9 cellular contexts compared by ENCODE assay signal in the genomic region with DNA sequence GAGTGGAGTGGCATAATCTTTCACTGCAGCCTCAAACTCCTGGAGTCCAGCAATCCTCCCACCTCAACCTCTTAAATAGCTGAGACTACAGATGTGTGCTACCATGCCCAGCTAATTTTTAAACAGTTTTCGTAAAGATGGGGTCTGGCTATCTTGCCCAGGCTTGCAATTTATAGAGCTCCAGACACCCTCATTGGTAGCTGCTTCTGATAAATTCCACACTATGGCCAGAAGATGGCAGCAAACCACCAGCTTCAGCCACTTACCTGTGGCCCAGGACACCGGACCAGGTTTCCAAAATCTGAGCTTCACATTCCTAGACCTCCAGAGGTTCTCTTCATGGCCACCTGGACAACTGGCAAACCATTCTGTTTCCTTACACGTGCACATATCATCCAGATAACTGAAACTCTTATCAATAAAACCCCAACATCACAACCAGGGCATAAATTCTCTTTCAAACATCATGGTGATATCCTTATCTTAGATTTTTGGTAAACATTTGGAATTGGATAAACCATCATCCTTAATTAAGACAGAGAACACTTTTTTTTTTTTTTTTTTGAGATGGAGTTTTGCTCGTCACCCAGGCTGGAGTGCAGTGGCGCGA. TPM values are rescaled to one million over a fixed set of nuclear protein-coding genes. Genes with fewer than 3 reads are reported as not detected.
DNase-seq lines count a peak whose midpoint lies in the region; ATAC-seq, FAIRE-seq and TF ChIP-seq lines count a peak whose summit lies in the region.
"Had no signal": no experiment of that assay in that cellular context is flagged by ENCODE, and none has a peak within 500 bp of the region (broad histone marks: within the 10 kb centered on the region; RNA-seq: fewer than 3 reads in every experiment).

No MANE protein-coding gene starts in this region.

- RAD21 ChIA-PET in GM12878 (lab: Charles Lee; ENCODE audit: unreplicated experiment) = interaction anchor here (0.5 to 5.9 kb wide), 47 partner anchors 9 to 551 kb away, joined by 3 to 259 read pairs (median 4); a partner anchor contains a TSS

- TF ChIP-seq EP300 in GM12878 (IDR thresholded peaks at IDR 0.05; ENCODE audit: borderline replicate concordance in 1 of 2, control insufficient read depth in 1 of 2, low read depth in 2 of 2, low read length in 2 of 2) = no peak

- WGBS in GM12878 (ENCODE audit: insufficient coverage, insufficient replicate concordance, low lambda C conversion rate, missing lambda C conversion rate) = 37% methylated on average over 5 of the region's 6 CpGs

- H3K9me3 ChIP-seq in Karpas-422 (ENCODE audit: low read length) (no peaks in the 10 kb centered on the region), T-helper 17 cell (ENCODE audit: control insufficient read depth, low read length, poor library complexity, severe bottlenecking) (no peaks in the 10 kb centered on the region), GM12878 (replicated peaks; ENCODE audit: control insufficient read depth, insufficient read depth, low read length) (no peaks in the 10 kb centered on the region)

- H3K36me3 Mint-ChIP-seq in T-helper 17 cell (ENCODE audit: low read depth) = peaks cover under 1% of the 10 kb centered on the region

- no peak for TF ChIP-seq POLR2A in GM12878 (IDR thresholded peaks at IDR 0.05; ENCODE audit: low read depth, low read length)

- SMC1A ChIA-PET in GM12878 (lab: Charles Lee; ENCODE audit: uncharacterized antibody, unreplicated experiment) = interaction anchor here (0.6 to 8.0 kb wide), 46 partner anchors 8 to 606 kb away, joined by 3 to 287 read pairs (median 4); a partner anchor contains a TSS

- intact Hi-C loops in GM12878 (cut with micrococcal nuclease; ENCODE audit: unreplicated experiment) = loop anchor here (1.0 to 2.0 kb wide), 5 partner anchors 35 to 168 kb away; no protein-coding TSS in a partner anchor

- H3K36me3 ChIP-seq in Karpas-422 (ENCODE audit: insufficient read depth, low read length) = no peaks in the 10 kb centered on the region
- no peaks in the 10 kb centered on the region for H3K36me3 ChIP-seq in GM12878 (ENCODE audit: control insufficient read depth in 2 of 2, insufficient read depth in 2 of 2, low read length in 1 of 2)

- no peak overlapping the region for H3K27ac ChIP-seq in Karpas-422 (ENCODE audit: low read length)
- H3K27ac ChIP-seq in GM12878 (ENCODE audit: control insufficient read depth, insufficient read depth) = no peak overlapping the region

- in situ Hi-C loops in GM12878 (cut with MboI) = loop anchor here (5.0 kb wide), 1 partner anchor 36 kb away; no protein-coding TSS in a partner anchor

- peak; percentile 93 for TF ChIP-seq RAD21 in GM12878 (IDR thresholded peaks at IDR 0.05; ENCODE audit: insufficient read depth, low read depth, low read length)

- H3K4me1 ChIP-seq in Karpas-422 (ENCODE audit: low read length) (no peaks in the 10 kb centered on the region), GM12878 (ENCODE audit: control insufficient read depth, insufficient read depth, low read length) (no peaks in the 10 kb centered on the region)

- no peak overlapping the region for H3K9ac ChIP-seq in Karpas-422 (ENCODE audit: low read length)
- no peak overlapping the region for H3K9ac ChIP-seq in GM12878 (ENCODE audit: control insufficient read depth, insufficient read depth, low read length)

- POLR2A ChIA-PET in GM12878 (lab: Charles Lee) = interaction anchor here (0.6 to 1.7 kb wide), 6 partner anchors 13 to 296 kb away, joined by 3 to 11 read pairs (median 4); a partner anchor contains a TSS

- CTCF ChIA-PET in GM12878 (lab: Yijun Ruan, JAX) = interaction anchor here (0.6 to 22.0 kb wide), 75 partner anchors 8 to 934 kb away, joined by 3 to 757 read pairs (median 5); a partner anchor contains a TSS

- H3K4me3 ChIP-seq in Karpas-422 (ENCODE audit: low read length) (no peak overlapping the region), GM12878 (no peak overlapping the region)

- H3K4me1 Mint-ChIP-seq in T-helper 17 cell = peaks cover 8% of the 10 kb centered on the region

- H3K79me2 ChIP-seq in Karpas-422 (ENCODE audit: low read length) = no peaks in the 10 kb centered on the region
- no peaks in the 10 kb centered on the region for H3K79me2 ChIP-seq in GM12878 (ENCODE audit: control insufficient read depth, insufficient read depth, low read length)

- no peak overlapping the region for H3K4me3 Mint-ChIP-seq in T-helper 17 cell
- H3K4me3 Mint-ChIP-seq: dendritic cell treated with granulocyte-macrophage colony-stimulating factor and Interleukin-4, amounts not matched to agents 40 ng/mL and 50 ng/mL, for 4 days had no signal

- ATAC-seq in T-helper 17 cell (peak; percentile 86), GM12878 (peak; percentile 92), GM21390 (IDR thresholded peaks at IDR 0.05; ENCODE audit: unreplicated experiment) (no peak)

- peak; percentile 71 to 90 (median 80); a peak in 5 of 6 replicates for TF ChIP-seq CTCF in GM12878 (IDR thresholded peaks at IDR 0.05 in 2 of 3, conservative IDR thresholded peaks at IDR 0.05 in 1 of 3; ENCODE audit: control insufficient read depth in 2 of 3, extremely low read depth in 1 of 3, insufficient read depth in 1 of 3, low read depth in 3 of 3, low read length in 3 of 3)

- H3K27me3 ChIP-seq in Karpas-422 (ENCODE audit: low read length) (no peaks in the 10 kb centered on the region), GM12878 (replicated peaks in 1 of 2; ENCODE audit: control insufficient read depth in 2 of 2, insufficient read depth in 2 of 2, low read length in 1 of 2) (no peaks in the 10 kb centered on the region)

- H2AFZ ChIP-seq in Karpas-422 (ENCODE audit: low read length) = no peak overlapping the region
- H2AFZ ChIP-seq in GM12878 (ENCODE audit: control insufficient read depth, low read depth, low read length) = no peak overlapping the region

- no peaks in the 10 kb centered on the region for H4K20me1 ChIP-seq in Karpas-422 (ENCODE audit: insufficient read depth, low read depth, low read length)
- H4K20me1 ChIP-seq in GM12878 (ENCODE audit: control insufficient read depth, insufficient read depth) = no peaks in the 10 kb centered on the region

- H3K27ac Mint-ChIP-seq in T-helper 17 cell = no peak overlapping the region
- H3K27ac Mint-ChIP-seq: dendritic cell treated with granulocyte-macrophage colony-stimulating factor and Interleukin-4, amounts not matched to agents 40 ng/mL and 50 ng/mL, for 4 days had no signal

- H3K27me3 Mint-ChIP-seq in T-helper 17 cell = peaks cover 31% of the 10 kb centered on the region
- H3K27me3 Mint-ChIP-seq: dendritic cell treated with granulocyte-macrophage colony-stimulating factor and Interleukin-4, amounts not matched to agents 40 ng/mL and 50 ng/mL, for 4 days had no signal

- BruUV-seq in GM12878 (replicated peaks; lab: Mats Ljungman, UMichigan) = no TSS peak

- FAIRE-seq in GM12878 (lab: Jason Lieb, UNC) = peak; percentile 94

- no peak overlapping the region for H3K4me2 ChIP-seq in Karpas-422 (ENCODE audit: low read depth, low read length, poor library complexity, severe bottlenecking)
- no peak overlapping the region for H3K4me2 ChIP-seq in GM12878 (ENCODE audit: control insufficient read depth, insufficient read depth)

- H3K9me2 ChIP-seq in Karpas-422 (replicated peaks; ENCODE audit: insufficient read depth, low read length) = no peaks in the 10 kb centered on the region

- peak; percentile 76 for DNase-seq in ELF-1 (ENCODE audit: low read depth, low spot score)
- peak; percentile 85 for DNase-seq in Karpas-422
- peak; percentile 33 to 57 (median 41) for DNase-seq in T-helper 17 cell
- DNase-seq in GM12878 (ENCODE audit: low read depth, low spot score) = peak; percentile 26
- peak; percentile 41 for DNase-seq in iPS DF 4.7 (ENCODE audit: extremely low read depth, low spot score)
- DNase-seq in stimulated activated CD4-positive, alpha-beta T cell treated with anti-CD3 and anti-CD28 coated beads, Interleukin-12 subunit alpha, Interleukin-12 subunit beta, amount 100 ng/mL, for 48 hours (ENCODE audit: low read depth in 2 of 3, low spot score in 1 of 3) = peak; percentile 33 to 52 (median 52)
- no peak for DNase-seq in amniotic stem cell (lab: John Stamatoyannopoulos, UW)

RNA-seq across cellular contexts. Expression of a gene that starts 28.9 kb away (rescaled TPM):
- not detected in 2 replicates for total RNA-seq in Karpas-422 (2014; rRNA removed; shearing (Covaris generic); ENCODE audit: low replicate concordance)
- total RNA-seq in T-helper 17 cell (not detected), GM12878 (2014; rRNA removed) (0.17 TPM in 1 of 2 replicates, not detected in the other), GM12878 (2014; rRNA removed; fragmentation: Illumina TruSeq; extraction: Trizol) (not detected in 2 replicates), GM12878 (2021) (0.15 TPM in 1 of 2 replicates, not detected in the other)
- total RNA-seq in GM12878 (2013; cell fraction: nucleolus; rRNA removed) = 0.51 and 1.5 TPM in 2 replicates
- not detected for polyA plus RNA-seq in GM12878 (2011; ENCODE audit: low read depth)
- polyA plus RNA-seq in GM12878 (2011; rRNA removed) (0.04 and 0.07 TPM in 2 replicates), GM12878 (2014; fragmentation: Illumina TruSeq; extraction: Trizol) (0.09 and 0.29 TPM in 2 replicates), GM12878 (2014; fragmentation: Nextera tagmentation; extraction: Ambion mirVana) (under 1 TPM in 1 of 2 experiments, not detected in 1; 0.07 TPM), GM12878 (2014; rRNA removed) (0.16 TPM in 1 of 2 replicates, not detected in the other), GM12878 (2016; fragmentation: Nextera tagmentation; extraction: Ambion mirVana) (under 1 TPM in 1 of 2 experiments, not detected in 1; 0.18 TPM)
- polyA plus RNA-seq in GM12878 (2011; cell fraction: cytosol; rRNA removed) = 0.10 TPM in 1 of 2 replicates, not detected in the other
- 0.12 and 0.21 TPM in 2 replicates for polyA plus RNA-seq in GM12878 (2011; cell fraction: nucleus; rRNA removed)
- 0.10 TPM in 1 of 2 replicates, not detected in the other for polyA plus RNA-seq in GM12878 (2012)
- polyA minus RNA-seq in GM12878 (2011; rRNA and poly(A)+ RNA removed) = not detected in 2 replicates
- not detected in 2 replicates for polyA minus RNA-seq in GM12878 (2011; cell fraction: cytosol; rRNA and poly(A)+ RNA removed)
- 0.24 TPM in 1 of 2 replicates, not detected in the other for polyA minus RNA-seq in GM12878 (2011; cell fraction: nucleus; rRNA and poly(A)+ RNA removed)

RNA-seq across cellular contexts. Expression of a gene that starts 29.0 kb away (rescaled TPM):
- total RNA-seq in Karpas-422 (2014; rRNA removed; shearing (Covaris generic); ENCODE audit: low replicate concordance) = 34.0 and 48.3 TPM in 2 replicates
- total RNA-seq in T-helper 17 cell (1 to 10 TPM; 2.4 to 4.1 TPM), GM12878 (2014; rRNA removed) (4.8 and 8.0 TPM in 2 replicates), GM12878 (2014; rRNA removed; fragmentation: Illumina TruSeq; extraction: Trizol) (4.9 and 6.0 TPM in 2 replicates), GM12878 (2021) (14.7 and 15.1 TPM in 2 replicates)
- 58.5 and 61.2 TPM in 2 replicates for total RNA-seq in GM12878 (2013; cell fraction: nucleolus; rRNA removed)
- 8.9 TPM for polyA plus RNA-seq in GM12878 (2011; ENCODE audit: low read depth)
- polyA plus RNA-seq in GM12878 (2011; rRNA removed) (8.6 and 14.3 TPM in 2 replicates), GM12878 (2014; fragmentation: Illumina TruSeq; extraction: Trizol) (3.2 and 5.7 TPM in 2 replicates), GM12878 (2014; fragmentation: Nextera tagmentation; extraction: Ambion mirVana) (under 1 TPM; 0.18 to 0.47 TPM), GM12878 (2014; rRNA removed) (12.2 and 15.2 TPM in 2 replicates), GM12878 (2016; fragmentation: Nextera tagmentation; extraction: Ambion mirVana) (1 to 10 TPM; 3.3 to 3.9 TPM)
- 15.3 and 20.0 TPM in 2 replicates for polyA plus RNA-seq in GM12878 (2011; cell fraction: cytosol; rRNA removed)
- polyA plus RNA-seq in GM12878 (2011; cell fraction: nucleus; rRNA removed) = 233 and 263 TPM in 2 replicates
- 5.4 and 8.2 TPM in 2 replicates for polyA plus RNA-seq in GM12878 (2012)
- 10.8 and 27.2 TPM in 2 replicates for polyA minus RNA-seq in GM12878 (2011; rRNA and poly(A)+ RNA removed)
- polyA minus RNA-seq in GM12878 (2011; cell fraction: cytosol; rRNA and poly(A)+ RNA removed) = 9.7 and 14.7 TPM in 2 replicates
- 49.9 and 68.0 TPM in 2 replicates for polyA minus RNA-seq in GM12878 (2011; cell fraction: nucleus; rRNA and poly(A)+ RNA removed)

RNA-seq across cellular contexts. Expression of a gene that starts 39.0 kb away (rescaled TPM):
- total RNA-seq in Karpas-422 (2014; rRNA removed; shearing (Covaris generic); ENCODE audit: low replicate concordance) = 22.0 and 28.3 TPM in 2 replicates
- total RNA-seq in T-helper 17 cell (1 to 10 TPM; 4.1 TPM), GM12878 (2014; rRNA removed) (30.0 and 31.0 TPM in 2 replicates), GM12878 (2014; rRNA removed; fragmentation: Illumina TruSeq; extraction: Trizol) (28.7 and 29.4 TPM in 2 replicates), GM12878 (2021) (24.3 and 26.6 TPM in 2 replicates)
- 3.7 and 4.3 TPM in 2 replicates for total RNA-seq in GM12878 (2013; cell fraction: nucleolus; rRNA removed)
- polyA plus RNA-seq in GM12878 (2011; ENCODE audit: low read depth) = 8.2 TPM
- polyA plus RNA-seq in GM12878 (2011; rRNA removed) (22.2 and 32.7 TPM in 2 replicates), GM12878 (2014; fragmentation: Illumina TruSeq; extraction: Trizol) (14.5 and 28.2 TPM in 2 replicates), GM12878 (2014; fragmentation: Nextera tagmentation; extraction: Ambion mirVana) (10 to 100 TPM; 10.6 to 12.6 TPM), GM12878 (2014; rRNA removed) (26.2 and 28.1 TPM in 2 replicates), GM12878 (2016; fragmentation: Nextera tagmentation; extraction: Ambion mirVana) (10 to 100 TPM; 45.4 to 54.9 TPM)
- polyA plus RNA-seq in GM12878 (2011; cell fraction: cytosol; rRNA removed) = 35.8 and 36.8 TPM in 2 replicates
- polyA plus RNA-seq in GM12878 (2011; cell fraction: nucleus; rRNA removed) = 14.4 and 15.8 TPM in 2 replicates
- 11.8 and 15.7 TPM in 2 replicates for polyA plus RNA-seq in GM12878 (2012)
- polyA minus RNA-seq in GM12878 (2011; rRNA and poly(A)+ RNA removed) = 16.5 and 19.2 TPM in 2 replicates
- 5.9 TPM in 2 replicates for polyA minus RNA-seq in GM12878 (2011; cell fraction: cytosol; rRNA and poly(A)+ RNA removed)
- polyA minus RNA-seq in GM12878 (2011; cell fraction: nucleus; rRNA and poly(A)+ RNA removed) = 2.0 and 2.2 TPM in 2 replicates

RNA-seq across cellular contexts. Expression of a gene that starts 39.1 kb away (rescaled TPM):
- 300 and 483 TPM in 2 replicates for total RNA-seq in Karpas-422 (2014; rRNA removed; shearing (Covaris generic); ENCODE audit: low replicate concordance)
- 100 to 1,000 TPM; 226 to 233 TPM for total RNA-seq in T-helper 17 cell
- 21.0 and 24.2 TPM in 2 replicates for total RNA-seq in GM12878 (2013; cell fraction: nucleolus; rRNA removed)
- 426 and 551 TPM in 2 replicates for total RNA-seq in GM12878 (2014; rRNA removed)
- total RNA-seq in GM12878 (2014; rRNA removed; fragmentation: Illumina TruSeq; extraction: Trizol) = 703 and 728 TPM in 2 replicates
- total RNA-seq in GM12878 (2021) = 315 and 319 TPM in 2 replicates
- polyA plus RNA-seq in GM12878 (2011; ENCODE audit: low read depth) = 234 TPM
- polyA plus RNA-seq in GM12878 (2011; rRNA removed) = 427 and 593 TPM in 2 replicates
- 148 and 171 TPM in 2 replicates for polyA plus RNA-seq in GM12878 (2011; cell fraction: cytosol; rRNA removed)
- 119 and 149 TPM in 2 replicates for polyA plus RNA-seq in GM12878 (2011; cell fraction: nucleus; rRNA removed)
- polyA plus RNA-seq in GM12878 (2012) = 449 and 603 TPM in 2 replicates
- polyA plus RNA-seq in GM12878 (2014; fragmentation: Illumina TruSeq; extraction: Trizol) = 332 and 496 TPM in 2 replicates
- 1,000 to 10,000 TPM; 1,729 to 1,760 TPM for polyA plus RNA-seq in GM12878 (2014; fragmentation: Nextera tagmentation; extraction: Ambion mirVana)
- 684 and 776 TPM in 2 replicates for polyA plus RNA-seq in GM12878 (2014; rRNA removed)
- polyA plus RNA-seq in GM12878 (2016; fragmentation: Nextera tagmentation; extraction: Ambion mirVana) = 1,000 to 10,000 TPM; 1,330 to 1,388 TPM
- 24.7 and 32.4 TPM in 2 replicates for polyA minus RNA-seq in GM12878 (2011; rRNA and poly(A)+ RNA removed)
- polyA minus RNA-seq in GM12878 (2011; cell fraction: cytosol; rRNA and poly(A)+ RNA removed) = 27.3 and 28.5 TPM in 2 replicates
- 18.0 and 32.1 TPM in 2 replicates for polyA minus RNA-seq in GM12878 (2011; cell fraction: nucleus; rRNA and poly(A)+ RNA removed)

RNA-seq across cellular contexts. Expression of a gene that starts 45.6 kb away (rescaled TPM):
- total RNA-seq in Karpas-422 (2014; rRNA removed; shearing (Covaris generic); ENCODE audit: low replicate concordance) = 7.3 and 10.9 TPM in 2 replicates
- 1 to 10 TPM; 7.6 to 9.3 TPM for total RNA-seq in T-helper 17 cell
- 19.6 and 19.8 TPM in 2 replicates for total RNA-seq in GM12878 (2013; cell fraction: nucleolus; rRNA removed)
- 14.5 and 15.0 TPM in 2 replicates for total RNA-seq in GM12878 (2014; rRNA removed)
- total RNA-seq in GM12878 (2014; rRNA removed; fragmentation: Illumina TruSeq; extraction: Trizol) = 11.5 and 13.4 TPM in 2 replicates
- 13.2 and 13.6 TPM in 2 replicates for total RNA-seq in GM12878 (2021)
- polyA plus RNA-seq in GM12878 (2011; ENCODE audit: low read depth) = 2.6 TPM
- 8.4 and 11.6 TPM in 2 replicates for polyA plus RNA-seq in GM12878 (2011; rRNA removed)
- polyA plus RNA-seq in GM12878 (2011; cell fraction: cytosol; rRNA removed) = 10.6 and 12.7 TPM in 2 replicates
- polyA plus RNA-seq in GM12878 (2011; cell fraction: nucleus; rRNA removed) = 26.2 and 28.8 TPM in 2 replicates
- 4.4 and 6.3 TPM in 2 replicates for polyA plus RNA-seq in GM12878 (2012)
- polyA plus RNA-seq in GM12878 (2014; fragmentation: Illumina TruSeq; extraction: Trizol) = 16.0 and 18.9 TPM in 2 replicates
- 1 to 10 TPM; 1.4 to 2.4 TPM for polyA plus RNA-seq in GM12878 (2014; fragmentation: Nextera tagmentation; extraction: Ambion mirVana)
- 9.7 and 10.3 TPM in 2 replicates for polyA plus RNA-seq in GM12878 (2014; rRNA removed)
- 10 to 100 TPM in 1 of 2 experiments, 1 to 10 TPM in 1; 9.5 to 10.5 TPM for polyA plus RNA-seq in GM12878 (2016; fragmentation: Nextera tagmentation; extraction: Ambion mirVana)
- polyA minus RNA-seq in GM12878 (2011; rRNA and poly(A)+ RNA removed) = 14.6 and 17.2 TPM in 2 replicates
- polyA minus RNA-seq in GM12878 (2011; cell fraction: cytosol; rRNA and poly(A)+ RNA removed) = 4.8 and 6.0 TPM in 2 replicates
- 11.2 and 18.7 TPM in 2 replicates for polyA minus RNA-seq in GM12878 (2011; cell fraction: nucleus; rRNA and poly(A)+ RNA removed)
